Comparison of ENCODE assay signal across 11 cellular contexts in the genomic region with DNA sequence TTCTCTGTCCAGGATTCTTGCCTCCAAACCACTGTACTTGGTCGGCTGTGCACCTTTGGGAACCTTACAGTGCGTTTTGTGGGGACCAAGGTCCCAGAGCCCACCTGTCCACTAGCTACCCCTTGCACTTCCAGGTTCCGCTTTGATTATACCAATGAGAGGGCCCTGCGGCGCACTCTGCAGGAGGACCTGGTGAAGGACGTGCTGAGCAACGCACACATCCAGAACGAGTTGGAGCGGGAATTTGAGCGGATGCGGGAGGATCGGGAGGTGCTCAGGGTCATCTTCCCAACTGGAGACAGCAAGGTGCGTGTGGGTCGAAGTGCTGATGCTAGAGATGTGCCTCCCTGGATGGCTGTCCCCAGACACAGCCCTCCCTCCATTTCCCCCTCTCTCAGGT. TPM values are rescaled to one million over a fixed set of nuclear protein-coding genes. Genes with fewer than 3 reads are reported as not detected.
DNase-seq lines count a peak whose midpoint lies in the region; ATAC-seq and TF ChIP-seq lines count a peak whose summit lies in the region.
"Had no signal": no experiment of that assay in that cellular context is flagged by ENCODE, and none has a peak within 500 bp of the region (broad histone marks: within the 10 kb centered on the region; RNA-seq: fewer than 3 reads in every experiment).

No MANE protein-coding gene starts in this region.

- no peak overlapping the region for H3K27ac Mint-ChIP-seq in activated CD8-positive, alpha-beta T cell treated with anti-CD3 and anti-CD28 coated beads for 36 hours
- H3K27ac Mint-ChIP-seq in activated CD8-positive, alpha-beta T cell treated with anti-CD3 and anti-CD28 coated beads, Interleukin-2, amount 10 ng/mL, durations not matched to agents 7 days and 5 days, result no peak overlapping the region

- H3K9me3 Mint-ChIP-seq in activated CD8-positive, alpha-beta T cell treated with anti-CD3 and anti-CD28 coated beads for 36 hours, result no peaks in the 10 kb centered on the region
- H3K9me3 Mint-ChIP-seq in activated CD8-positive, alpha-beta T cell treated with anti-CD3 and anti-CD28 coated beads, Interleukin-2, amount 10 ng/mL, durations not matched to agents 7 days and 5 days (ENCODE audit: insufficient read depth), result no peaks in the 10 kb centered on the region

- no peak for TF ChIP-seq EP300 in sigmoid colon (IDR thresholded peaks at IDR 0.05)

- peak; percentile 50 for ATAC-seq in activated CD8-positive, alpha-beta T cell treated with anti-CD3 and anti-CD28 coated beads for 36 hours
- no peak for ATAC-seq in activated CD8-positive, alpha-beta T cell treated with anti-CD3 and anti-CD28 coated beads, Interleukin-2, amount 10 ng/mL, durations not matched to agents 7 days and 5 days
- ATAC-seq in HG03135 (IDR thresholded peaks at IDR 0.05; ENCODE audit: unreplicated experiment), result no peak

- peaks cover 63% of the 10 kb centered on the region for H3K36me3 Mint-ChIP-seq in activated CD8-positive, alpha-beta T cell treated with anti-CD3 and anti-CD28 coated beads for 36 hours (ENCODE audit: low read depth)
- peaks cover 73% of the 10 kb centered on the region for H3K36me3 Mint-ChIP-seq in activated CD8-positive, alpha-beta T cell treated with anti-CD3 and anti-CD28 coated beads, Interleukin-2, amount 10 ng/mL, durations not matched to agents 7 days and 5 days (ENCODE audit: low read depth)

- BruUV-seq in mammary epithelial cell (replicated peaks; lab: Mats Ljungman, UMichigan), result no TSS peak

- H3K9ac ChIP-seq in mammary epithelial cell (ENCODE audit: insufficient read depth, low read length), result no peak overlapping the region

- H3K36me3 ChIP-seq in mammary epithelial cell (ENCODE audit: insufficient read depth, low read length), result peaks cover 46% of the 10 kb centered on the region
- H3K36me3 ChIP-seq in sigmoid colon, result peaks cover 55 to 99% (median 70%) of the 10 kb centered on the region in 4 donors

- no peak overlapping the region for H3K27ac ChIP-seq in mammary epithelial cell (ENCODE audit: insufficient read depth, low read depth, low read length)
- no peak overlapping the region for H3K27ac ChIP-seq in sigmoid colon
- H3K27ac ChIP-seq: C4-2B, vagina had no signal

- no peaks in the 10 kb centered on the region for H3K27me3 Mint-ChIP-seq in activated CD8-positive, alpha-beta T cell treated with anti-CD3 and anti-CD28 coated beads for 36 hours
- no peaks in the 10 kb centered on the region for H3K27me3 Mint-ChIP-seq in activated CD8-positive, alpha-beta T cell treated with anti-CD3 and anti-CD28 coated beads, Interleukin-2, amount 10 ng/mL, durations not matched to agents 7 days and 5 days (ENCODE audit: low read depth)

- dilution Hi-C loops in mammary epithelial cell (cut with HindIII; ENCODE audit: low sequenced_read_pairs), result no loop called here

- no peak overlapping the region for H3K4me3 Mint-ChIP-seq in activated CD8-positive, alpha-beta T cell treated with anti-CD3 and anti-CD28 coated beads for 36 hours
- no peak overlapping the region for H3K4me3 Mint-ChIP-seq in activated CD8-positive, alpha-beta T cell treated with anti-CD3 and anti-CD28 coated beads, Interleukin-2, amount 10 ng/mL, durations not matched to agents 7 days and 5 days

- no peak overlapping the region for H3K4me3 ChIP-seq in mammary epithelial cell (replicated peaks in 1 of 3; ENCODE audit: insufficient read depth in 1 of 3, low read depth in 2 of 3, low read length in 3 of 3)
- H3K4me3 ChIP-seq in sigmoid colon, result no peak overlapping the region
- H3K4me3 ChIP-seq: vagina had no signal

- no peak overlapping the region for H2AFZ ChIP-seq in mammary epithelial cell (ENCODE audit: low read depth, low read length)

- TF ChIP-seq POLR2A in sigmoid colon (IDR thresholded peaks at IDR 0.05), result no peak

- H3K27me3 ChIP-seq in mammary epithelial cell (ENCODE audit: insufficient read depth, low read length) (no peaks in the 10 kb centered on the region), sigmoid colon (no peaks in the 10 kb centered on the region)
- H3K27me3 ChIP-seq: vagina had no signal

- no peaks in the 10 kb centered on the region for H4K20me1 ChIP-seq in mammary epithelial cell (ENCODE audit: insufficient read depth, low read length)

- POLR2A ChIA-PET in activated CD8-positive, alpha-beta T cell treated with anti-CD3 and anti-CD28 coated beads for 36 hours (lab: Charles Lee), result interaction anchor here (0.6 to 2.6 kb wide), 8 partner anchors 9 to 524 kb away, joined by 3 to 10 read pairs (median 5); a partner anchor contains a TSS
- POLR2A ChIA-PET in activated CD8-positive, alpha-beta T cell treated with anti-CD3 and anti-CD28 coated beads, Interleukin-2, amount 10 ng/mL, durations not matched to agents 7 days and 5 days (lab: Charles Lee), result interaction anchor here (0.5 kb wide), 1 partner anchor 220 kb away, joined by 5 read pairs; no protein-coding TSS in a partner anchor

- CTCF ChIA-PET in activated CD8-positive, alpha-beta T cell treated with anti-CD3 and anti-CD28 coated beads for 36 hours (lab: Charles Lee), result interaction anchor here (1.4 to 1.8 kb wide), 2 partner anchors 11 to 66 kb away, joined by 5 to 9 read pairs; no protein-coding TSS in a partner anchor
- CTCF ChIA-PET in activated CD8-positive, alpha-beta T cell treated with anti-CD3 and anti-CD28 coated beads, Interleukin-2, amount 10 ng/mL, durations not matched to agents 7 days and 5 days (lab: Charles Lee), result interaction anchor here (0.8 to 1.8 kb wide), 5 partner anchors 11 to 184 kb away, joined by 3 to 5 read pairs (median 3); a partner anchor contains a TSS
- CTCF ChIA-PET in mammary epithelial cell (lab: Charles Lee; ENCODE audit: low non-redundant PET), result no interaction called here

- TF ChIP-seq CTCF in activated CD8-positive, alpha-beta T cell treated with anti-CD3 and anti-CD28 coated beads for 36 hours (IDR thresholded peaks at IDR 0.05), result no peak
- TF ChIP-seq CTCF in mammary epithelial cell (conservative IDR thresholded peaks at IDR 0.05 in 1 of 2, IDR thresholded peaks at IDR 0.05 in 1 of 2; ENCODE audit: extremely low read depth in 1 of 2, insufficient read depth in 1 of 2, low read depth in 1 of 2, low read length in 2 of 2) (peak; percentile 25 to 40), sigmoid colon (IDR thresholded peaks at IDR 0.05) (no peak)

- H3K79me2 ChIP-seq in mammary epithelial cell (ENCODE audit: insufficient read depth, low read length), result peaks cover 52% of the 10 kb centered on the region

- in situ Hi-C loops in mammary epithelial cell (cut with MboI; ENCODE audit: low sequenced_read_pairs in 2 of 2), result no loop called here

- 86% methylated on average over 14 of the region's 14 CpGs for whole genome bisulfite sequencing in mammary epithelial cell (ENCODE audit: low coverage, missing lambda C conversion rate)
- WGBS in sigmoid colon, 2 donors, result 89 to 91% methylated on average over 14 of the region's 14 CpGs

- H3K9me3 ChIP-seq in mammary epithelial cell (replicated peaks; ENCODE audit: insufficient read depth, low read length), result no peaks in the 10 kb centered on the region
- H3K9me3 ChIP-seq in sigmoid colon, result no peaks in the 10 kb centered on the region
- H3K9me3 ChIP-seq: vagina had no signal

- no peak overlapping the region for H3K4me2 ChIP-seq in mammary epithelial cell (ENCODE audit: insufficient read depth, low read depth, low read length)

- H3K4me1 Mint-ChIP-seq in activated CD8-positive, alpha-beta T cell treated with anti-CD3 and anti-CD28 coated beads for 36 hours (ENCODE audit: low read depth), result no peaks in the 10 kb centered on the region
- H3K4me1 Mint-ChIP-seq in activated CD8-positive, alpha-beta T cell treated with anti-CD3 and anti-CD28 coated beads, Interleukin-2, amount 10 ng/mL, durations not matched to agents 7 days and 5 days (ENCODE audit: low read depth), result no peaks in the 10 kb centered on the region

- DNase-seq in activated CD8-positive, alpha-beta T cell treated with anti-CD3 and anti-CD28 coated beads for 36 hours, result peak; percentile 24
- no peak for DNase-seq in activated CD8-positive, alpha-beta T cell treated with anti-CD3 and anti-CD28 coated beads, Interleukin-2, amount 10 ng/mL, durations not matched to agents 7 days and 5 days
- DNase-seq in mammary epithelial cell, result no peak
- DNase-seq in sigmoid colon, result peak; percentile 57
- no peak for DNase-seq in SW 1271 (lab: John Stamatoyannopoulos, UW)
- DNase-seq: activated CD4-positive, alpha-beta T cell treated with anti-CD3 and anti-CD28 coated beads for 4 hours; NCI-H524 treated with DMSO at 0.1 percent for 48 hours had no signal

- H3K4me1 ChIP-seq in mammary epithelial cell (ENCODE audit: insufficient read depth, low read length), result no peaks in the 10 kb centered on the region
- H3K4me1 ChIP-seq in sigmoid colon, result no peaks in the 10 kb centered on the region
- H3K4me1 ChIP-seq: vagina had no signal

- intact Hi-C loops in activated CD8-positive, alpha-beta T cell treated with anti-CD3 and anti-CD28 coated beads for 36 hours (cut with micrococcal nuclease), result no loop called here
- intact Hi-C loops in mammary epithelial cell (cut with micrococcal nuclease) (no loop called here), sigmoid colon (cut with DNase I) (no loop called here)

RNA-seq across cellular contexts. Expression of a gene that starts 18.8 kb away (rescaled TPM):
- 100 to 1,000 TPM; 219 to 223 TPM for total RNA-seq in activated CD8-positive, alpha-beta T cell treated with anti-CD3 and anti-CD28 coated beads for 36 hours
- total RNA-seq in activated CD8-positive, alpha-beta T cell treated with anti-CD3 and anti-CD28 coated beads, Interleukin-2, amount 10 ng/mL, durations not matched to agents 7 days and 5 days, result 100 to 1,000 TPM; 183 to 185 TPM
- total RNA-seq in mammary epithelial cell (100 to 1,000 TPM; 168 to 184 TPM), sigmoid colon (10 to 100 TPM; 30.1 to 43.2 (median 36.5) TPM)
- polyA plus RNA-seq in mammary epithelial cell (8.6 TPM), sigmoid colon (10 to 100 TPM in 2 of 3 donors, 1 to 10 TPM in 1; 7.2 to 51.1 (median 11.3) TPM)
- polyA minus RNA-seq in mammary epithelial cell, result 461 TPM

RNA-seq across cellular contexts. Expression of a gene that starts 21.7 kb away (rescaled TPM):
- total RNA-seq in activated CD8-positive, alpha-beta T cell treated with anti-CD3 and anti-CD28 coated beads for 36 hours, result not detected
- not detected for total RNA-seq in activated CD8-positive, alpha-beta T cell treated with anti-CD3 and anti-CD28 coated beads, Interleukin-2, amount 10 ng/mL, durations not matched to agents 7 days and 5 days
- total RNA-seq in mammary epithelial cell (not detected), sigmoid colon (not detected)
- polyA plus RNA-seq in mammary epithelial cell (not detected), sigmoid colon (not detected)
- not detected for polyA minus RNA-seq in mammary epithelial cell
- total RNA-seq: cerebellum, vagina had no signal

RNA-seq across cellular contexts. Expression of a gene that starts 23.6 kb away (rescaled TPM):
- total RNA-seq in activated CD8-positive, alpha-beta T cell treated with anti-CD3 and anti-CD28 coated beads for 36 hours, result 10 to 100 TPM; 24.3 to 24.6 TPM
- 10 to 100 TPM; 29.8 to 30.0 TPM for total RNA-seq in activated CD8-positive, alpha-beta T cell treated with anti-CD3 and anti-CD28 coated beads, Interleukin-2, amount 10 ng/mL, durations not matched to agents 7 days and 5 days
- total RNA-seq in mammary epithelial cell (10 to 100 TPM; 32.5 to 56.3 TPM), sigmoid colon (10 to 100 TPM; 42.5 to 56.5 (median 45.3) TPM)
- polyA plus RNA-seq in mammary epithelial cell (20.9 TPM), sigmoid colon (10 to 100 TPM in 2 of 3 donors, 1 to 10 TPM in 1; 5.5 to 19.6 (median 12.0) TPM)
- 66.9 TPM for polyA minus RNA-seq in mammary epithelial cell

RNA-seq across cellular contexts. Expression of a gene that starts 45.9 kb away (rescaled TPM):
- 10 to 100 TPM; 11.8 to 13.8 TPM for total RNA-seq in activated CD8-positive, alpha-beta T cell treated with anti-CD3 and anti-CD28 coated beads for 36 hours
- 100 to 1,000 TPM in 1 of 2 experiments, 10 to 100 TPM in 1; 93.7 to 100 TPM for total RNA-seq in activated CD8-positive, alpha-beta T cell treated with anti-CD3 and anti-CD28 coated beads, Interleukin-2, amount 10 ng/mL, durations not matched to agents 7 days and 5 days
- 1 to 10 TPM; 4.7 TPM for total RNA-seq in mammary epithelial cell
- 2.1 TPM for polyA plus RNA-seq in mammary epithelial cell
- polyA minus RNA-seq in mammary epithelial cell, result 31.1 TPM
- total RNA-seq in sigmoid colon, result 100 to 1,000 TPM in 2 of 4 donors, 10 to 100 TPM in 2; 60.1 to 122 (median 91.8) TPM
- 10 to 100 TPM; 18.0 to 45.0 (median 26.1) TPM for polyA plus RNA-seq in sigmoid colon

RNA-seq across cellular contexts. Expression of a gene that starts 55.6 kb away (rescaled TPM):
- total RNA-seq in activated CD8-positive, alpha-beta T cell treated with anti-CD3 and anti-CD28 coated beads for 36 hours, result 1 to 10 TPM; 4.0 to 6.9 TPM
- 1 to 10 TPM; 8.0 to 9.0 TPM for total RNA-seq in activated CD8-positive, alpha-beta T cell treated with anti-CD3 and anti-CD28 coated beads, Interleukin-2, amount 10 ng/mL, durations not matched to agents 7 days and 5 days
- total RNA-seq in mammary epithelial cell (1 to 10 TPM; 3.0 to 5.3 TPM), sigmoid colon (10 to 100 TPM; 20.2 to 41.0 (median 24.5) TPM)
- polyA plus RNA-seq in mammary epithelial cell (4.0 TPM), sigmoid colon (100 to 1,000 TPM in 1 of 3 donors, 10 to 100 TPM in 2; 15.6 to 108 (median 21.0) TPM)
- polyA minus RNA-seq in mammary epithelial cell, result 5.2 TPM

Comparison
In these comparisons a context has a peak if more than half of its experiments do, and no peak if none do; other contexts are left out.
1. DNase-seq: peak in activated CD8-positive, alpha-beta T cell treated with anti-CD3 and anti-CD28 coated beads for 36 hours (single experiment) and sigmoid colon (single experiment); none in activated CD8-positive, alpha-beta T cell treated with anti-CD3 and anti-CD28 coated beads, Interleukin-2, amount 10 ng/mL, durations not matched to agents 7 days and 5 days (single experiment), mammary epithelial cell (single experiment) and SW 1271 (0 of 2).
2. CTCF ChIP-seq: peak in mammary epithelial cell (2 of 2); none in activated CD8-positive, alpha-beta T cell treated with anti-CD3 and anti-CD28 coated beads for 36 hours (single experiment) and sigmoid colon (0 of 4).